In genomic region chr20:31681128-31681727, GRCh38 we compare ENCODE assay signal across 15 cellular contexts. TPM values are rescaled to one million over a fixed set of nuclear protein-coding genes. Genes with fewer than 3 reads are reported as not detected.
DNase-seq lines count a peak whose midpoint lies in the region; ATAC-seq, FAIRE-seq and TF ChIP-seq lines count a peak whose summit lies in the region.
"Had no signal": no experiment of that assay in that cellular context is flagged by ENCODE, and none has a peak within 500 bp of the region (broad histone marks: within the 10 kb centered on the region; RNA-seq: fewer than 3 reads in every experiment).

No MANE protein-coding gene starts in this region.

- DNase-seq in A549 (ENCODE audit: low read depth in 1 of 2, low spot score in 1 of 2) (no peak), HPDE6-E6E7 (ENCODE audit: extremely low spot score) (no peak), T1000 (lab: John Stamatoyannopoulos, UW) (no peak), NCI-H2227 treated with DMSO at 0.1 percent for 48 hours (lab: John Stamatoyannopoulos, UW) (no peak), sciatic nerve (ENCODE audit: low spot score) (no peak)
- no peak for DNase-seq in CD8-positive, alpha-beta T cell
- no peak for DNase-seq in activated T-helper 2 cell treated with anti-CD3 and anti-CD28 coated beads, Interferon-gamma antibody, Interleukin-2, Interleukin-4, amounts not matched to agents 10 μg/mL and 5 μg/mL and 100 μg/mL, durations not matched to agents 14 hours and 24 hours and 36 hours (ENCODE audit: low spot score)
- no peak for DNase-seq in naive thymus-derived CD8-positive, alpha-beta T cell
- DNase-seq: activated gamma-delta T cell treated with Interleukin-2 at 50 U/mL for 16 hours, dermis blood vessel endothelial cell, foreskin fibroblast, kidney glomerular epithelial cell had no signal

- TF ChIP-seq RAD21 in A549 (conservative IDR thresholded peaks at IDR 0.05 in 1 of 2, IDR thresholded peaks at IDR 0.05 in 1 of 2), result no peak

- H3K27ac Mint-ChIP-seq in CD8-positive, alpha-beta T cell, result peak overlapping the region; percentile 86
- H3K27ac Mint-ChIP-seq in activated T-helper 2 cell treated with anti-CD3 and anti-CD28 coated beads, Interferon-gamma antibody, Interleukin-2, Interleukin-4, amounts not matched to agents 10 μg/mL and 5 μg/mL and 100 μg/mL, durations not matched to agents 14 hours and 24 hours and 36 hours, result peak overlapping the region; percentile 83
- H3K27ac Mint-ChIP-seq in naive thymus-derived CD8-positive, alpha-beta T cell, result peak overlapping the region in 9 of 10 donors; percentile 54 to 99 (median 74)

- 87% methylated on average over 7 of the region's 7 CpGs for WGBS in A549 (ENCODE audit: missing lambda C conversion rate)

- peaks cover 99% of the 10 kb centered on the region for H3K4me1 ChIP-seq in A549
- H3K4me1 ChIP-seq in CD8-positive, alpha-beta T cell (ENCODE audit: insufficient read depth, low read length), result peaks cover 62% of the 10 kb centered on the region

- no peak for FAIRE-seq in A549 (lab: Jason Lieb, UNC)

- CTCF ChIA-PET in A549 (lab: Yijun Ruan, JAX), result interaction anchor here (2.0 to 5.1 kb wide), 5 partner anchors 13 to 42 kb away, joined by 5 to 37 read pairs (median 12); partner anchors contain the start of gene BCL2L1
- CTCF ChIA-PET in CD8-positive, alpha-beta T cell (lab: Charles Lee), result no interaction called here

- no peak for TF ChIP-seq EP300 in A549 (IDR thresholded peaks at IDR 0.05)

- H3K4me3 Mint-ChIP-seq in CD8-positive, alpha-beta T cell, result no peak overlapping the region
- peak overlapping the region; percentile 2 for H3K4me3 Mint-ChIP-seq in activated T-helper 2 cell treated with anti-CD3 and anti-CD28 coated beads, Interferon-gamma antibody, Interleukin-2, Interleukin-4, amounts not matched to agents 10 μg/mL and 5 μg/mL and 100 μg/mL, durations not matched to agents 14 hours and 24 hours and 36 hours (ENCODE audit: low read depth)
- H3K4me3 Mint-ChIP-seq in naive thymus-derived CD8-positive, alpha-beta T cell, result peak overlapping the region in 2 of 10 donors; percentile 1 to 23

- no peaks in the 10 kb centered on the region for H3K9me3 Mint-ChIP-seq in CD8-positive, alpha-beta T cell
- H3K9me3 Mint-ChIP-seq in activated T-helper 2 cell treated with anti-CD3 and anti-CD28 coated beads, Interferon-gamma antibody, Interleukin-2, Interleukin-4, amounts not matched to agents 10 μg/mL and 5 μg/mL and 100 μg/mL, durations not matched to agents 14 hours and 24 hours and 36 hours, result no peaks in the 10 kb centered on the region
- H3K9me3 Mint-ChIP-seq in naive thymus-derived CD8-positive, alpha-beta T cell, result no peaks in the 10 kb centered on the region

- H3K9me3 ChIP-seq in A549, result no peaks in the 10 kb centered on the region
- H3K9me3 ChIP-seq in CD8-positive, alpha-beta T cell (ENCODE audit: low read length), result no peaks in the 10 kb centered on the region
- H3K9me3 ChIP-seq: neutrophil had no signal

- H3K27me3 ChIP-seq in CD8-positive, alpha-beta T cell (ENCODE audit: insufficient read depth, low read length), result no peaks in the 10 kb centered on the region
- H3K27me3 ChIP-seq: neutrophil had no signal

- ATAC-seq in A549, result no peak
- no peak for ATAC-seq in CD8-positive, alpha-beta T cell
- no peak for ATAC-seq in naive thymus-derived CD8-positive, alpha-beta T cell
- no peak for ATAC-seq in sciatic nerve

- TF ChIP-seq CTCF in A549 (IDR thresholded peaks at IDR 0.05), result no peak
- TF ChIP-seq CTCF in CD8-positive, alpha-beta T cell (IDR thresholded peaks at IDR 0.05), result no peak

- intact Hi-C loops in CD8-positive, alpha-beta T cell (cut with DNase I, micrococcal nuclease), result no loop called here
- intact Hi-C loops in activated T-helper 2 cell treated with anti-CD3 and anti-CD28 coated beads, Interferon-gamma antibody, Interleukin-2, Interleukin-4, amounts not matched to agents 10 μg/mL and 5 μg/mL and 100 μg/mL, durations not matched to agents 14 hours and 24 hours and 36 hours (cut with micrococcal nuclease), result no loop called here
- intact Hi-C loops in sciatic nerve (cut with DNase I), result no loop called here

- peaks cover 71% of the 10 kb centered on the region for H3K36me3 Mint-ChIP-seq in CD8-positive, alpha-beta T cell
- peaks cover 86% of the 10 kb centered on the region for H3K36me3 Mint-ChIP-seq in activated T-helper 2 cell treated with anti-CD3 and anti-CD28 coated beads, Interferon-gamma antibody, Interleukin-2, Interleukin-4, amounts not matched to agents 10 μg/mL and 5 μg/mL and 100 μg/mL, durations not matched to agents 14 hours and 24 hours and 36 hours (ENCODE audit: low read depth)
- H3K36me3 Mint-ChIP-seq in naive thymus-derived CD8-positive, alpha-beta T cell, result peaks cover 0 to 46% (median 16%) of the 10 kb centered on the region in 3 donors

- no peak for TF ChIP-seq POLR2A in A549 (IDR thresholded peaks at IDR 0.05; ENCODE audit: low read length)

- peaks cover 87% of the 10 kb centered on the region for H3K4me1 Mint-ChIP-seq in CD8-positive, alpha-beta T cell (ENCODE audit: low read depth)
- peaks cover 87% of the 10 kb centered on the region for H3K4me1 Mint-ChIP-seq in activated T-helper 2 cell treated with anti-CD3 and anti-CD28 coated beads, Interferon-gamma antibody, Interleukin-2, Interleukin-4, amounts not matched to agents 10 μg/mL and 5 μg/mL and 100 μg/mL, durations not matched to agents 14 hours and 24 hours and 36 hours (ENCODE audit: low read depth)
- peaks cover 54 to 94% (median 90%) of the 10 kb centered on the region in 4 donors for H3K4me1 Mint-ChIP-seq in naive thymus-derived CD8-positive, alpha-beta T cell

- POLR2A ChIA-PET in A549 (lab: Yijun Ruan, JAX), result no interaction called here
- POLR2A ChIA-PET in CD8-positive, alpha-beta T cell (lab: Charles Lee), result no interaction called here
- POLR2A ChIA-PET in naive thymus-derived CD8-positive, alpha-beta T cell (lab: Charles Lee), result interaction anchor here (2.7 kb wide), 1 partner anchor 42 kb away, joined by 8 read pairs; the partner anchor contains the start of gene BCL2L1

- H3K36me3 ChIP-seq in CD8-positive, alpha-beta T cell (ENCODE audit: insufficient read depth, low read length), result no peaks in the 10 kb centered on the region

- H3K27me3 Mint-ChIP-seq in CD8-positive, alpha-beta T cell (ENCODE audit: low read depth), result no peaks in the 10 kb centered on the region
- no peaks in the 10 kb centered on the region for H3K27me3 Mint-ChIP-seq in activated T-helper 2 cell treated with anti-CD3 and anti-CD28 coated beads, Interferon-gamma antibody, Interleukin-2, Interleukin-4, amounts not matched to agents 10 μg/mL and 5 μg/mL and 100 μg/mL, durations not matched to agents 14 hours and 24 hours and 36 hours (ENCODE audit: low read depth)
- H3K27me3 Mint-ChIP-seq in naive thymus-derived CD8-positive, alpha-beta T cell, result no peaks in the 10 kb centered on the region

- peak overlapping the region; percentile 58 to 75; a peak in 5 of 6 replicates for H3K27ac ChIP-seq in A549
- H3K27ac ChIP-seq in CD8-positive, alpha-beta T cell (ENCODE audit: low read depth, low read length), result no peak overlapping the region
- H3K27ac ChIP-seq: neutrophil had no signal

- H3K4me3 ChIP-seq in A549, result no peak overlapping the region
- no peak overlapping the region for H3K4me3 ChIP-seq in CD8-positive, alpha-beta T cell (ENCODE audit: low read depth, low read length)

- peak overlapping the region; percentile 45; the same call in 2 of the 3 replicates for H3K4me2 ChIP-seq in A549

TF ChIP-seq in A549, 52 proteins besides CTCF, POLR2A, EP300 and RAD21 (continues in another document):
- TF ChIP-seq RFX5 (IDR thresholded peaks at IDR 0.05) (no peak), CBX8 (IDR thresholded peaks at IDR 0.05) (no peak), RCOR1 (IDR thresholded peaks at IDR 0.05; ENCODE audit: low read depth, low read length) (no peak), RNF2 (IDR thresholded peaks at IDR 0.05; ENCODE audit: borderline replicate concordance, low read depth) (no peak), ZNF302 (CRISPR knock-in tag; IDR thresholded peaks at IDR 0.05) (no peak)

RNA-seq across cellular contexts. Expression of gene BCL2L1, which starts 41.4 kb away (rescaled TPM):
- polyA plus RNA-seq in A549 (2011; rRNA removed), result 159 and 178 TPM in 2 replicates
- 100 and 118 TPM in 2 replicates for polyA plus RNA-seq in A549 (2012; cell fraction: cytosol; rRNA removed)
- polyA plus RNA-seq in A549 (2012; cell fraction: nucleus; rRNA removed), result 93.5 and 108 TPM in 2 replicates
- polyA plus RNA-seq in A549 (2017; fragmentation: RNase III; extraction: RNeasy Plus Mini Kit Qiagen cat#74134 plus additional on column Dnase treatment), result 143 to 157 TPM (median 154 TPM) in 3 replicates
- polyA minus RNA-seq in A549 (2011; rRNA and poly(A)+ RNA removed), result 116 and 122 TPM in 2 replicates
- 1 to 10 TPM; 9.5 to 9.7 TPM for total RNA-seq in CD8-positive, alpha-beta T cell
- 313 and 326 TPM in 2 replicates for total RNA-seq in activated T-helper 2 cell treated with anti-CD3 and anti-CD28 coated beads, Interferon-gamma antibody, Interleukin-2, Interleukin-4, amounts not matched to agents 10 μg/mL and 5 μg/mL and 100 μg/mL, durations not matched to agents 14 hours and 24 hours and 36 hours
- 10 to 100 TPM; 14.8 to 17.7 TPM for total RNA-seq in naive thymus-derived CD8-positive, alpha-beta T cell
- 10 to 100 TPM in 1 of 3 donors, 1 to 10 TPM in 2; 8.0 to 15.4 (median 8.2) TPM for polyA plus RNA-seq in naive thymus-derived CD8-positive, alpha-beta T cell
- 112 TPM for total RNA-seq in sciatic nerve

RNA-seq across cellular contexts. Expression of gene COX4I2, which starts 43.5 kb away (rescaled TPM):
- polyA plus RNA-seq in A549 (2011; rRNA removed) (not detected in 2 replicates), A549 (2017; fragmentation: RNase III; extraction: RNeasy Plus Mini Kit Qiagen cat#74134 plus additional on column Dnase treatment) (not detected in 3 replicates)
- polyA plus RNA-seq in A549 (2012; cell fraction: cytosol; rRNA removed), result not detected in 2 replicates
- polyA plus RNA-seq in A549 (2012; cell fraction: nucleus; rRNA removed), result not detected in 2 replicates
- polyA minus RNA-seq in A549 (2011; rRNA and poly(A)+ RNA removed), result not detected in 2 replicates
- total RNA-seq in CD8-positive, alpha-beta T cell, result not detected
- total RNA-seq in activated T-helper 2 cell treated with anti-CD3 and anti-CD28 coated beads, Interferon-gamma antibody, Interleukin-2, Interleukin-4, amounts not matched to agents 10 μg/mL and 5 μg/mL and 100 μg/mL, durations not matched to agents 14 hours and 24 hours and 36 hours, result not detected in 2 replicates
- total RNA-seq in naive thymus-derived CD8-positive, alpha-beta T cell, result not detected
- not detected for polyA plus RNA-seq in naive thymus-derived CD8-positive, alpha-beta T cell
- total RNA-seq in sciatic nerve, result 8.3 TPM
- total RNA-seq: dermis blood vessel endothelial cell, NCI-H460, RPMI7951 had no signal

RNA-seq across cellular contexts. Expression of gene TPX2, which starts 57.9 kb away (rescaled TPM):
- polyA plus RNA-seq in A549 (2011; rRNA removed) (79.4 and 92.9 TPM in 2 replicates), A549 (2017; fragmentation: RNase III; extraction: RNeasy Plus Mini Kit Qiagen cat#74134 plus additional on column Dnase treatment) (84.9 to 106 TPM (median 92.9 TPM) in 3 replicates)
- 33.0 and 33.5 TPM in 2 replicates for polyA plus RNA-seq in A549 (2012; cell fraction: cytosol; rRNA removed)
- 30.7 and 46.3 TPM in 2 replicates for polyA plus RNA-seq in A549 (2012; cell fraction: nucleus; rRNA removed)
- 39.4 and 42.7 TPM in 2 replicates for polyA minus RNA-seq in A549 (2011; rRNA and poly(A)+ RNA removed)
- under 1 TPM; 0.62 to 0.75 TPM for total RNA-seq in CD8-positive, alpha-beta T cell
- 82.8 and 83.0 TPM in 2 replicates for total RNA-seq in activated T-helper 2 cell treated with anti-CD3 and anti-CD28 coated beads, Interferon-gamma antibody, Interleukin-2, Interleukin-4, amounts not matched to agents 10 μg/mL and 5 μg/mL and 100 μg/mL, durations not matched to agents 14 hours and 24 hours and 36 hours
- total RNA-seq in naive thymus-derived CD8-positive, alpha-beta T cell, result under 1 TPM; 0.16 to 0.22 TPM
- polyA plus RNA-seq in naive thymus-derived CD8-positive, alpha-beta T cell, result under 1 TPM in 2 of 3 donors, not detected in 1; 0.30 to 0.50 TPM
- total RNA-seq in sciatic nerve, result 0.71 TPM

Comparison
In these comparisons a context has a peak if more than half of its experiments do, and no peak if none do; other contexts are left out.
1. RNA of gene TPX2, which starts 57.9 kb away (total RNA-seq): 82.8 to 83.0 TPM in activated T-helper 2 cell treated with anti-CD3 and anti-CD28 coated beads, Interferon-gamma antibody, Interleukin-2, Interleukin-4, amounts not matched to agents 10 μg/mL and 5 μg/mL and 100 μg/mL, durations not matched to agents 14 hours and 24 hours and 36 hours; 0.62 to 0.75 TPM in CD8-positive, alpha-beta T cell, 0.71 TPM in sciatic nerve (single experiment) and 0.16 to 0.22 TPM in naive thymus-derived CD8-positive, alpha-beta T cell; every median in the first group is over 10 times any median in the second.
2. Peak in every context shown above with its lines, with median percentiles within 50 percentile points of each other: H3K27ac Mint-ChIP-seq.